Comparison of ENCODE assay signal across 22 cellular contexts in the genomic region with DNA sequence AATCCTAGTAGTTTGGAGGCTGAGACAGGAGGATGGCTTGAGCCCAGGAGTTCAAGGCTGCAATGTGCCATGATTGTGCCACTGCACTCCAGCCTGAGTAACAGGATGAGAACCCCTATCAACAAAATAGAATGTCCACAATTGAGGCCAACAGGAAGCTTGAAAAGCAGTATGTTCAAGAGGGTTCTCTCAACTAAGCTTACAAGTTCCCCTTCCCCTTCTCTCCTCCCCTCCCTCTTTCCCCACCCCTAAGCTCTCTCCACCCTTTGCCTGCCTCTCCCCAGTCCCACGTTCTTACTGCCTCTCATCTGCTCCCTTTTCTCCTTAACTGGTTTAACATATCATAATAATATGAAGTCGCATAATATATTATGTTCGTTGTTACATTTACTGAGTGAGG.
"Had no signal": no experiment of that assay in that cellular context is flagged by ENCODE, and none has a peak within 500 bp of the region (broad histone marks: within the 10 kb centered on the region; RNA-seq: fewer than 3 reads in every experiment).

No MANE protein-coding gene starts in this region.

- H3K27ac Mint-ChIP-seq: activated CD4-positive, alpha-beta memory T cell treated with anti-CD3 and anti-CD28 coated beads, Interleukin-2, amount 10 ng/mL, durations not matched to agents 7 days and 5 days; activated CD4-positive, alpha-beta T cell treated with anti-CD3 and anti-CD28 coated beads, Interleukin-2, amount 10 ng/mL, durations not matched to agents 24 days and 14 days; activated naive CD4-positive, alpha-beta T cell treated with anti-CD3 and anti-CD28 coated beads, Interleukin-2, amount 50 U/mL, for 24 hours; activated T-helper 1 cell treated with anti-CD3 and anti-CD28 coated beads, Interleukin-12 subunit alpha, Interleukin-12 subunit beta, Interleukin-2, Interleukin-4 antibody, amounts not matched to agents 30 ng/mL and 10 ng/mL and 1 ng/mL, durations not matched to agents 14 hours and 24 hours and 36 hours; neural progenitor cell; type B pancreatic cell had no signal

- H3K4me3 Mint-ChIP-seq: activated CD4-positive, alpha-beta memory T cell treated with anti-CD3 and anti-CD28 coated beads, Interleukin-2, amount 10 ng/mL, durations not matched to agents 7 days and 5 days; activated CD4-positive, alpha-beta T cell treated with anti-CD3 and anti-CD28 coated beads, Interleukin-2, amount 10 ng/mL, durations not matched to agents 24 days and 14 days; activated naive CD4-positive, alpha-beta T cell treated with anti-CD3 and anti-CD28 coated beads, Interleukin-2, amount 50 U/mL, for 24 hours; activated T-helper 1 cell treated with anti-CD3 and anti-CD28 coated beads, Interleukin-12 subunit alpha, Interleukin-12 subunit beta, Interleukin-2, Interleukin-4 antibody, amounts not matched to agents 30 ng/mL and 10 ng/mL and 1 ng/mL, durations not matched to agents 14 hours and 24 hours and 36 hours; brain; naive B cell; neural progenitor cell; type B pancreatic cell had no signal

- H3K9me3 Mint-ChIP-seq: activated CD4-positive, alpha-beta memory T cell treated with anti-CD3 and anti-CD28 coated beads, Interleukin-2, amount 10 ng/mL, durations not matched to agents 7 days and 5 days; activated CD4-positive, alpha-beta T cell treated with anti-CD3 and anti-CD28 coated beads, Interleukin-2, amount 10 ng/mL, durations not matched to agents 24 days and 14 days; activated naive CD4-positive, alpha-beta T cell treated with anti-CD3 and anti-CD28 coated beads, Interleukin-2, amount 50 U/mL, for 24 hours; activated T-helper 1 cell treated with anti-CD3 and anti-CD28 coated beads, Interleukin-12 subunit alpha, Interleukin-12 subunit beta, Interleukin-2, Interleukin-4 antibody, amounts not matched to agents 30 ng/mL and 10 ng/mL and 1 ng/mL, durations not matched to agents 14 hours and 24 hours and 36 hours; naive B cell; neural progenitor cell; type B pancreatic cell had no signal

- H3K36me3 Mint-ChIP-seq: activated naive CD4-positive, alpha-beta T cell treated with anti-CD3 and anti-CD28 coated beads, Interleukin-2, amount 50 U/mL, for 24 hours; naive B cell had no signal

- ATAC-seq: activated CD4-positive, CD25-positive, alpha-beta regulatory T cell treated with anti-CD3 and anti-CD28 coated beads, Interleukin-2, amount 50 U/mL, for 24 hours; left lung had no signal

- DNase-seq: activated CD4-positive, alpha-beta memory T cell treated with anti-CD3 and anti-CD28 coated beads, Interleukin-2, amount 10 ng/mL, durations not matched to agents 7 days and 5 days; activated CD4-positive, alpha-beta T cell treated with anti-CD3 and anti-CD28 coated beads, Interleukin-2, amount 10 ng/mL, durations not matched to agents 24 days and 14 days; activated gamma-delta T cell treated with Interleukin-2 at 50 U/mL for 16 hours; aorta; dermis blood vessel endothelial cell; effector CD8-positive, alpha-beta T cell; foreskin keratinocyte; kidney glomerular epithelial cell; left lung; naive B cell; posterior cingulate gyrus; sigmoid colon; stimulated activated CD4-positive, alpha-beta T cell treated with anti-CD3 and anti-CD28 coated beads, Interleukin-15, amount 100 ng/mL, for 24 hours; stimulated activated CD4-positive, alpha-beta T cell treated with anti-CD3 and anti-CD28 coated beads, Interleukin-2, amount 100 ng/mL, for 48 hours; stimulated activated naive CD4-positive, alpha-beta T cell treated with Interleukin-2 at 50 U/mL for 16 hours; T1000 had no signal

- H3K27me3 Mint-ChIP-seq: activated naive CD4-positive, alpha-beta T cell treated with anti-CD3 and anti-CD28 coated beads, Interleukin-2, amount 50 U/mL, for 24 hours; brain; type B pancreatic cell had no signal

- H3K4me1 Mint-ChIP-seq: activated CD4-positive, alpha-beta memory T cell treated with anti-CD3 and anti-CD28 coated beads, Interleukin-2, amount 10 ng/mL, durations not matched to agents 7 days and 5 days; activated CD4-positive, alpha-beta T cell treated with anti-CD3 and anti-CD28 coated beads, Interleukin-2, amount 10 ng/mL, durations not matched to agents 24 days and 14 days; activated naive CD4-positive, alpha-beta T cell treated with anti-CD3 and anti-CD28 coated beads, Interleukin-2, amount 50 U/mL, for 24 hours; naive B cell had no signal
